37 cellular contexts compared by ENCODE assay signal in genomic region chr7:73628504-73628903, GRCh38. TPM values are rescaled to one million over a fixed set of nuclear protein-coding genes. Genes with fewer than 3 reads are reported as not detected.
"Had no signal": no experiment of that assay in that cellular context is flagged by ENCODE, and none has a peak within 500 bp of the region (broad histone marks: within the 10 kb centered on the region; RNA-seq: fewer than 3 reads in every experiment).

No MANE protein-coding gene starts in this region.

- H3K36me3 ChIP-seq: ascending aorta, cardiac muscle cell, WERI-Rb-1 had no signal

- H3K27ac Mint-ChIP-seq: activated CD4-positive, alpha-beta memory T cell treated with anti-CD3 and anti-CD28 coated beads, Interleukin-2, amount 10 ng/mL, durations not matched to agents 7 days and 5 days; activated CD4-positive, alpha-beta T cell treated with anti-CD3 and anti-CD28 coated beads, Interleukin-2, amount 10 ng/mL, durations not matched to agents 24 days and 14 days; activated CD8-positive, alpha-beta memory T cell treated with anti-CD3 and anti-CD28 coated beads, Interleukin-2, amount 10 ng/mL, durations not matched to agents 7 days and 5 days; activated CD8-positive, alpha-beta T cell treated with anti-CD3 and anti-CD28 coated beads, Interleukin-2, amount 10 ng/mL, durations not matched to agents 7 days and 5 days; activated naive CD4-positive, alpha-beta T cell treated with anti-CD3 and anti-CD28 coated beads, Interleukin-2, amount 10 ng/mL, durations not matched to agents 7 days and 5 days; activated naive CD4-positive, alpha-beta T cell treated with anti-CD3 and anti-CD28 coated beads, Interleukin-2, amount 50 U/mL, for 24 hours; activated naive CD8-positive, alpha-beta T cell; activated naive CD8-positive, alpha-beta T cell treated with anti-CD3 and anti-CD28 coated beads, Interleukin-2, amount 10 ng/mL, durations not matched to agents 7 days and 5 days; activated naive CD8-positive, alpha-beta T cell treated with anti-CD3 and anti-CD28 coated beads, Interleukin-2, amount 50 U/mL, for 24 hours; activated T-cell treated with anti-CD3 and anti-CD28 coated beads, Interleukin-2, amount 50 U/mL, for 24 hours; activated T-helper 2 cell treated with anti-CD3 and anti-CD28 coated beads, Interferon-gamma antibody, Interleukin-2, Interleukin-4, amounts not matched to agents 10 μg/mL and 5 μg/mL and 100 μg/mL, durations not matched to agents 14 hours and 24 hours and 36 hours; brain; T-cell; T-helper 17 cell; WTC11 had no signal

- H3K9me3 Mint-ChIP-seq: activated CD4-positive, alpha-beta memory T cell treated with anti-CD3 and anti-CD28 coated beads, Interleukin-2, amount 10 ng/mL, durations not matched to agents 7 days and 5 days; activated CD4-positive, alpha-beta T cell treated with anti-CD3 and anti-CD28 coated beads, Interleukin-2, amount 10 ng/mL, durations not matched to agents 24 days and 14 days; activated naive CD4-positive, alpha-beta T cell treated with anti-CD3 and anti-CD28 coated beads, Interleukin-2, amount 10 ng/mL, durations not matched to agents 7 days and 5 days; activated naive CD4-positive, alpha-beta T cell treated with anti-CD3 and anti-CD28 coated beads, Interleukin-2, amount 50 U/mL, for 24 hours; activated naive CD8-positive, alpha-beta T cell treated with anti-CD3 and anti-CD28 coated beads, Interleukin-2, amount 10 ng/mL, durations not matched to agents 7 days and 5 days; activated naive CD8-positive, alpha-beta T cell treated with anti-CD3 and anti-CD28 coated beads, Interleukin-2, amount 50 U/mL, for 24 hours; activated T-cell treated with anti-CD3 and anti-CD28 coated beads, Interleukin-2, amount 50 U/mL, for 24 hours; activated T-helper 2 cell treated with anti-CD3 and anti-CD28 coated beads, Interferon-gamma antibody, Interleukin-2, Interleukin-4, amounts not matched to agents 10 μg/mL and 5 μg/mL and 100 μg/mL, durations not matched to agents 14 hours and 24 hours and 36 hours; central memory CD8-positive, alpha-beta T cell; T-cell; WTC11 had no signal

- ATAC-seq: activated CD4-positive, CD25-positive, alpha-beta regulatory T cell treated with anti-CD3 and anti-CD28 coated beads, Interleukin-2, amount 50 U/mL, for 24 hours; activated CD8-positive, alpha-beta memory T cell treated with anti-CD3 and anti-CD28 coated beads, Interleukin-2, amount 10 ng/mL, durations not matched to agents 7 days and 5 days; activated CD8-positive, alpha-beta T cell treated with anti-CD3 and anti-CD28 coated beads, Interleukin-2, amount 10 ng/mL, durations not matched to agents 7 days and 5 days; activated naive CD8-positive, alpha-beta T cell treated with anti-CD3 and anti-CD28 coated beads, Interleukin-2, amount 50 U/mL, for 24 hours; T-cell; T-helper 17 cell; WTC11 had no signal

- DNase-seq: activated CD4-positive, alpha-beta memory T cell treated with anti-CD3 and anti-CD28 coated beads, Interleukin-2, amount 10 ng/mL, durations not matched to agents 7 days and 5 days; activated CD4-positive, alpha-beta T cell treated with anti-CD3 and anti-CD28 coated beads for 4 hours; activated CD4-positive, alpha-beta T cell treated with anti-CD3 and anti-CD28 coated beads, Interleukin-2, amount 10 ng/mL, durations not matched to agents 24 days and 14 days; activated CD4-positive, alpha-beta T cell treated with anti-CD3 and anti-CD28 coated beads, Interleukin-2, amount 50 U/mL, for 1 hour; activated CD4-positive, alpha-beta T cell treated with anti-CD3 and anti-CD28 coated beads, Interleukin-2, amount 50 U/mL, for 4 hours; activated CD4-positive, CD25-positive, alpha-beta regulatory T cell; activated CD8-positive, alpha-beta memory T cell treated with anti-CD3 and anti-CD28 coated beads for 24 hours; activated CD8-positive, alpha-beta memory T cell treated with anti-CD3 and anti-CD28 coated beads, Interleukin-2, amount 10 ng/mL, durations not matched to agents 7 days and 5 days; activated CD8-positive, alpha-beta memory T cell treated with anti-CD3 and anti-CD28 coated beads, Interleukin-2, amount 50 U/mL, for 48 hours; activated effector memory CD4-positive, alpha-beta T cell treated with Interleukin-2 at 50 U/mL for 16 hours; activated gamma-delta T cell; activated naive CD4-positive, alpha-beta T cell treated with Interleukin-2 at 50 U/mL for 16 hours; activated naive CD8-positive, alpha-beta T cell treated with anti-CD3 and anti-CD28 coated beads, Interleukin-2, amount 10 ng/mL, durations not matched to agents 7 days and 5 days; activated naive CD8-positive, alpha-beta T cell treated with anti-CD3 and anti-CD28 coated beads, Interleukin-2, amount 50 U/mL, for 24 hours; activated T-cell treated with anti-CD3 and anti-CD28 coated beads, Interleukin-2, amount 50 U/mL, for 24 hours; activated T-cell treated with anti-CD3 and anti-CD28 coated beads, Interleukin-2, amount 50 U/mL, for 48 hours; caudate nucleus; cerebellar nuclear complex; T-cell; T-helper 17 cell; T1000 had no signal

- H3K9me3 ChIP-seq: ascending aorta had no signal

- H3K27ac ChIP-seq: ascending aorta, cardiac muscle cell, WERI-Rb-1 had no signal

- H3K4me3 ChIP-seq: ascending aorta, cardiac muscle cell had no signal

- H3K4me1 Mint-ChIP-seq: activated CD8-positive, alpha-beta memory T cell treated with anti-CD3 and anti-CD28 coated beads, Interleukin-2, amount 10 ng/mL, durations not matched to agents 7 days and 5 days; activated naive CD4-positive, alpha-beta T cell treated with anti-CD3 and anti-CD28 coated beads, Interleukin-2, amount 50 U/mL, for 24 hours; activated naive CD8-positive, alpha-beta T cell treated with anti-CD3 and anti-CD28 coated beads, Interleukin-2, amount 10 ng/mL, durations not matched to agents 7 days and 5 days had no signal

- H3K4me3 Mint-ChIP-seq: activated CD4-positive, alpha-beta memory T cell treated with anti-CD3 and anti-CD28 coated beads, Interleukin-2, amount 10 ng/mL, durations not matched to agents 7 days and 5 days; activated CD4-positive, alpha-beta T cell treated with anti-CD3 and anti-CD28 coated beads, Interleukin-2, amount 10 ng/mL, durations not matched to agents 24 days and 14 days; activated CD8-positive, alpha-beta memory T cell treated with anti-CD3 and anti-CD28 coated beads, Interleukin-2, amount 10 ng/mL, durations not matched to agents 7 days and 5 days; activated CD8-positive, alpha-beta T cell treated with anti-CD3 and anti-CD28 coated beads, Interleukin-2, amount 10 ng/mL, durations not matched to agents 7 days and 5 days; activated naive CD4-positive, alpha-beta T cell treated with anti-CD3 and anti-CD28 coated beads, Interleukin-2, amount 10 ng/mL, durations not matched to agents 7 days and 5 days; activated naive CD4-positive, alpha-beta T cell treated with anti-CD3 and anti-CD28 coated beads, Interleukin-2, amount 50 U/mL, for 24 hours; activated naive CD8-positive, alpha-beta T cell; activated naive CD8-positive, alpha-beta T cell treated with anti-CD3 and anti-CD28 coated beads, Interleukin-2, amount 10 ng/mL, durations not matched to agents 7 days and 5 days; activated naive CD8-positive, alpha-beta T cell treated with anti-CD3 and anti-CD28 coated beads, Interleukin-2, amount 50 U/mL, for 24 hours; activated T-cell treated with anti-CD3 and anti-CD28 coated beads, Interleukin-2, amount 50 U/mL, for 24 hours; brain; central memory CD8-positive, alpha-beta T cell; T-cell; T-helper 17 cell; WTC11 had no signal

- H3K36me3 Mint-ChIP-seq: activated CD8-positive, alpha-beta memory T cell treated with anti-CD3 and anti-CD28 coated beads, Interleukin-2, amount 10 ng/mL, durations not matched to agents 7 days and 5 days; activated naive CD4-positive, alpha-beta T cell treated with anti-CD3 and anti-CD28 coated beads, Interleukin-2, amount 10 ng/mL, durations not matched to agents 7 days and 5 days; activated naive CD4-positive, alpha-beta T cell treated with anti-CD3 and anti-CD28 coated beads, Interleukin-2, amount 50 U/mL, for 24 hours; activated naive CD8-positive, alpha-beta T cell; activated naive CD8-positive, alpha-beta T cell treated with anti-CD3 and anti-CD28 coated beads, Interleukin-2, amount 10 ng/mL, durations not matched to agents 7 days and 5 days; brain; T-cell; WTC11 had no signal

RNA-seq across cellular contexts. Expression of gene MLXIPL, which starts 4.2 kb away (rescaled TPM):
- total RNA-seq: activated CD4-positive, alpha-beta memory T cell treated with anti-CD3 and anti-CD28 coated beads, Interleukin-2, amount 10 ng/mL, durations not matched to agents 7 days and 5 days; activated CD4-positive, alpha-beta T cell treated with anti-CD3 and anti-CD28 coated beads, Interleukin-2, amount 10 ng/mL, durations not matched to agents 24 days and 14 days; activated CD8-positive, alpha-beta memory T cell treated with anti-CD3 and anti-CD28 coated beads, Interleukin-2, amount 10 ng/mL, durations not matched to agents 7 days and 5 days; activated CD8-positive, alpha-beta T cell treated with anti-CD3 and anti-CD28 coated beads, Interleukin-2, amount 10 ng/mL, durations not matched to agents 7 days and 5 days; activated naive CD8-positive, alpha-beta T cell treated with anti-CD3 and anti-CD28 coated beads, Interleukin-2, amount 10 ng/mL, durations not matched to agents 7 days and 5 days; activated T-helper 2 cell treated with anti-CD3 and anti-CD28 coated beads, Interferon-gamma antibody, Interleukin-2, Interleukin-4, amounts not matched to agents 10 μg/mL and 5 μg/mL and 100 μg/mL, durations not matched to agents 14 hours and 24 hours and 36 hours; bronchial epithelial cell; chondrocyte; T-helper 1 cell treated with Interleukin-12 subunit alpha and Interleukin-12 subunit beta and Interleukin-4 antibody, amounts not matched to agents 30 ng/mL and 1 ng/mL, for 36 hours; T-helper 17 cell; T-helper 2 cell treated with Interferon-gamma antibody and Interleukin-4, amounts not matched to agents 100 ng/mL and 5 ng/mL, for 36 hours had no signal

RNA-seq across cellular contexts. Expression of gene VPS37D, which starts 39.1 kb away (rescaled TPM):
- total RNA-seq: activated CD8-positive, alpha-beta memory T cell treated with anti-CD3 and anti-CD28 coated beads, Interleukin-2, amount 10 ng/mL, durations not matched to agents 7 days and 5 days; T-helper 2 cell treated with Interferon-gamma antibody and Interleukin-4, amounts not matched to agents 100 ng/mL and 5 ng/mL, for 36 hours had no signal
